ENCODE assay signal across 1 cellular context in genomic region chr17:68248199-68248825, GRCh38.
TF ChIP-seq lines count a peak whose summit lies in the region.

No MANE protein-coding gene starts in this region.

TF ChIP-seq in GM12878, 131 proteins besides CTCF, POLR2A, EP300 and RAD21:
- TF ChIP-seq IRF4 (IDR thresholded peaks at IDR 0.05; ENCODE audit: low read depth, low read length) = 0 out of 2 replicates have a peak, but pooled peaks have one; percentile 35
- no peak for TF ChIP-seq BHLHE40 (IDR thresholded peaks at IDR 0.05; ENCODE audit: borderline replicate concordance in 1 of 2, low read depth in 2 of 2, low read length in 1 of 2)
- TF ChIP-seq, protein P1, sequence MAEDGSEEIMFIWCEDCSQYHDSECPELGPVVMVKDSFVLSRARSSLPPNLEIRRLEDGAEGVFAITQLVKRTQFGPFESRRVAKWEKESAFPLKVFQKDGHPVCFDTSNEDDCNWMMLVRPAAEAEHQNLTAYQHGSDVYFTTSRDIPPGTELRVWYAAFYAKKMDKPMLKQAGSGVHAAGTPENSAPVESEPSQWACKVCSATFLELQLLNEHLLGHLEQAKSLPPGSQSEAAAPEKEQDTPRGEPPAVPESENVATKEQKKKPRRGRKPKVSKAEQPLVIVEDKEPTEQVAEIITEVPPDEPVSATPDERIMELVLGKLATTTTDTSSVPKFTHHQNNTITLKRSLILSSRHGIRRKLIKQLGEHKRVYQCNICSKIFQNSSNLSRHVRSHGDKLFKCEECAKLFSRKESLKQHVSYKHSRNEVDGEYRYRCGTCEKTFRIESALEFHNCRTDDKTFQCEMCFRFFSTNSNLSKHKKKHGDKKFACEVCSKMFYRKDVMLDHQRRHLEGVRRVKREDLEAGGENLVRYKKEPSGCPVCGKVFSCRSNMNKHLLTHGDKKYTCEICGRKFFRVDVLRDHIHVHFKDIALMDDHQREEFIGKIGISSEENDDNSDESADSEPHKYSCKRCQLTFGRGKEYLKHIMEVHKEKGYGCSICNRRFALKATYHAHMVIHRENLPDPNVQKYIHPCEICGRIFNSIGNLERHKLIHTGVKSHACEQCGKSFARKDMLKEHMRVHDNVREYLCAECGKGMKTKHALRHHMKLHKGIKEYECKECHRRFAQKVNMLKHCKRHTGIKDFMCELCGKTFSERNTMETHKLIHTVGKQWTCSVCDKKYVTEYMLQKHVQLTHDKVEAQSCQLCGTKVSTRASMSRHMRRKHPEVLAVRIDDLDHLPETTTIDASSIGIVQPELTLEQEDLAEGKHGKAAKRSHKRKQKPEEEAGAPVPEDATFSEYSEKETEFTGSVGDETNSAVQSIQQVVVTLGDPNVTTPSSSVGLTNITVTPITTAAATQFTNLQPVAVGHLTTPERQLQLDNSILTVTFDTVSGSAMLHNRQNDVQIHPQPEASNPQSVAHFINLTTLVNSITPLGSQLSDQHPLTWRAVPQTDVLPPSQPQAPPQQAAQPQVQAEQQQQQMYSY (CRISPR knock-in tag; IDR thresholded peaks at IDR 0.05) = peak; percentile 76; the same call in 1 of the 2 replicates
- TF ChIP-seq IKZF1 (conservative IDR thresholded peaks at IDR 0.05) = peak; percentile 85; the same call in 1 of the 2 replicates
- no peak for TF ChIP-seq ZSCAN29 (IDR thresholded peaks at IDR 0.05)
- 0 out of 2 replicates have a peak, but pooled peaks have one; percentile 43 for TF ChIP-seq HDGF (IDR thresholded peaks at IDR 0.05)
- no peak for TF ChIP-seq ZBED1 (IDR thresholded peaks at IDR 0.05; ENCODE audit: borderline replicate concordance)
- TF ChIP-seq RB1 (IDR thresholded peaks at IDR 0.05; ENCODE audit: borderline replicate concordance) = peak; percentile 5; the same call in 1 of the 2 replicates
- TF ChIP-seq SIN3A (IDR thresholded peaks at IDR 0.05; ENCODE audit: low read depth, low read length) = peak; percentile 25; the same call in 1 of the 2 replicates
- 0 out of 2 replicates have a peak, but pooled peaks have one; percentile 31 for TF ChIP-seq LARP7 (IDR thresholded peaks at IDR 0.05)
- TF ChIP-seq EED (IDR thresholded peaks at IDR 0.05; ENCODE audit: low read depth) = peak; percentile 57; the same call in 1 of the 2 replicates
- TF ChIP-seq WRNIP1 (IDR thresholded peaks at IDR 0.05; ENCODE audit: borderline replicate concordance, low read depth, low read length) = no peak
- no peak for TF ChIP-seq CREM (IDR thresholded peaks at IDR 0.05; ENCODE audit: low read depth)
- TF ChIP-seq TBL1XR1 (IDR thresholded peaks at IDR 0.05; ENCODE audit: low read depth, low read length) = no peak
- TF ChIP-seq STAT1 (conservative IDR thresholded peaks at IDR 0.05) = 0 out of 2 replicates have a peak, but pooled peaks have one; percentile 19
- no peak for TF ChIP-seq KDM1A (IDR thresholded peaks at IDR 0.05; ENCODE audit: borderline replicate concordance)
- no peak for TF ChIP-seq KLF5 (IDR thresholded peaks at IDR 0.05; ENCODE audit: partially characterized antibody)
- TF ChIP-seq DPF2 (IDR thresholded peaks at IDR 0.05) = no peak
- TF ChIP-seq BACH1 (IDR thresholded peaks at IDR 0.05; ENCODE audit: borderline replicate concordance) = 0 out of 2 replicates have a peak, but pooled peaks have one; percentile 10
- TF ChIP-seq MTA2 (IDR thresholded peaks at IDR 0.05; ENCODE audit: low read depth) = 0 out of 2 replicates have a peak, but pooled peaks have one; percentile 31
- peak; percentile 58 for TF ChIP-seq MEF2B (IDR thresholded peaks at IDR 0.05; ENCODE audit: partially characterized antibody, poor library complexity, severe bottlenecking)
- peak; percentile 37 to 69; a peak in 3 of 4 replicates for TF ChIP-seq IKZF2 (IDR thresholded peaks at IDR 0.05)
- TF ChIP-seq FOS (IDR thresholded peaks at IDR 0.05; ENCODE audit: borderline replicate concordance, extremely low read depth, insufficient read length) = no peak
- TF ChIP-seq, protein P2, sequence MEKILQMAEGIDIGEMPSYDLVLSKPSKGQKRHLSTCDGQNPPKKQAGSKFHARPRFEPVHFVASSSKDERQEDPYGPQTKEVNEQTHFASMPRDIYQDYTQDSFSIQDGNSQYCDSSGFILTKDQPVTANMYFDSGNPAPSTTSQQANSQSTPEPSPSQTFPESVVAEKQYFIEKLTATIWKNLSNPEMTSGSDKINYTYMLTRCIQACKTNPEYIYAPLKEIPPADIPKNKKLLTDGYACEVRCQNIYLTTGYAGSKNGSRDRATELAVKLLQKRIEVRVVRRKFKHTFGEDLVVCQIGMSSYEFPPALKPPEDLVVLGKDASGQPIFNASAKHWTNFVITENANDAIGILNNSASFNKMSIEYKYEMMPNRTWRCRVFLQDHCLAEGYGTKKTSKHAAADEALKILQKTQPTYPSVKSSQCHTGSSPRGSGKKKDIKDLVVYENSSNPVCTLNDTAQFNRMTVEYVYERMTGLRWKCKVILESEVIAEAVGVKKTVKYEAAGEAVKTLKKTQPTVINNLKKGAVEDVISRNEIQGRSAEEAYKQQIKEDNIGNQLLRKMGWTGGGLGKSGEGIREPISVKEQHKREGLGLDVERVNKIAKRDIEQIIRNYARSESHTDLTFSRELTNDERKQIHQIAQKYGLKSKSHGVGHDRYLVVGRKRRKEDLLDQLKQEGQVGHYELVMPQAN (conservative IDR thresholded peaks at IDR 0.05) = peak; percentile 42
- no peak for TF ChIP-seq NR2C1 (IDR thresholded peaks at IDR 0.05)
- TF ChIP-seq RFX5 (IDR thresholded peaks at IDR 0.05; ENCODE audit: low read depth, low read length) = no peak
- TF ChIP-seq, protein P3, sequence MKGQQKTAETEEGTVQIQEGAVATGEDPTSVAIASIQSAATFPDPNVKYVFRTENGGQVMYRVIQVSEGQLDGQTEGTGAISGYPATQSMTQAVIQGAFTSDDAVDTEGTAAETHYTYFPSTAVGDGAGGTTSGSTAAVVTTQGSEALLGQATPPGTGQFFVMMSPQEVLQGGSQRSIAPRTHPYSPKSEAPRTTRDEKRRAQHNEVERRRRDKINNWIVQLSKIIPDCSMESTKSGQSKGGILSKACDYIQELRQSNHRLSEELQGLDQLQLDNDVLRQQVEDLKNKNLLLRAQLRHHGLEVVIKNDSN (IDR thresholded peaks at IDR 0.05; ENCODE audit: borderline replicate concordance, extremely low read length, insufficient read depth, low read depth, low read length) = no peak
- TF ChIP-seq, protein P4, sequence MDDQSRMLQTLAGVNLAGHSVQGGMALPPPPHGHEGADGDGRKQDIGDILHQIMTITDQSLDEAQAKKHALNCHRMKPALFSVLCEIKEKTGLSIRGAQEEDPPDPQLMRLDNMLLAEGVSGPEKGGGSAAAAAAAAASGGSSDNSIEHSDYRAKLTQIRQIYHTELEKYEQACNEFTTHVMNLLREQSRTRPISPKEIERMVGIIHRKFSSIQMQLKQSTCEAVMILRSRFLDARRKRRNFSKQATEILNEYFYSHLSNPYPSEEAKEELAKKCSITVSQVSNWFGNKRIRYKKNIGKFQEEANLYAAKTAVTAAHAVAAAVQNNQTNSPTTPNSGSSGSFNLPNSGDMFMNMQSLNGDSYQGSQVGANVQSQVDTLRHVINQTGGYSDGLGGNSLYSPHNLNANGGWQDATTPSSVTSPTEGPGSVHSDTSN (IDR thresholded peaks at IDR 0.05; ENCODE audit: insufficient replicate concordance, low read depth, low read length) = no peak
- no peak for TF ChIP-seq RBBP5 (conservative IDR thresholded peaks at IDR 0.05)
- peak; percentile 44; the same call in 1 of the 2 replicates for TF ChIP-seq BMI1 (IDR thresholded peaks at IDR 0.05; ENCODE audit: borderline replicate concordance)
- no peak for TF ChIP-seq RAD51 (IDR thresholded peaks at IDR 0.05)
- TF ChIP-seq, protein P5, sequence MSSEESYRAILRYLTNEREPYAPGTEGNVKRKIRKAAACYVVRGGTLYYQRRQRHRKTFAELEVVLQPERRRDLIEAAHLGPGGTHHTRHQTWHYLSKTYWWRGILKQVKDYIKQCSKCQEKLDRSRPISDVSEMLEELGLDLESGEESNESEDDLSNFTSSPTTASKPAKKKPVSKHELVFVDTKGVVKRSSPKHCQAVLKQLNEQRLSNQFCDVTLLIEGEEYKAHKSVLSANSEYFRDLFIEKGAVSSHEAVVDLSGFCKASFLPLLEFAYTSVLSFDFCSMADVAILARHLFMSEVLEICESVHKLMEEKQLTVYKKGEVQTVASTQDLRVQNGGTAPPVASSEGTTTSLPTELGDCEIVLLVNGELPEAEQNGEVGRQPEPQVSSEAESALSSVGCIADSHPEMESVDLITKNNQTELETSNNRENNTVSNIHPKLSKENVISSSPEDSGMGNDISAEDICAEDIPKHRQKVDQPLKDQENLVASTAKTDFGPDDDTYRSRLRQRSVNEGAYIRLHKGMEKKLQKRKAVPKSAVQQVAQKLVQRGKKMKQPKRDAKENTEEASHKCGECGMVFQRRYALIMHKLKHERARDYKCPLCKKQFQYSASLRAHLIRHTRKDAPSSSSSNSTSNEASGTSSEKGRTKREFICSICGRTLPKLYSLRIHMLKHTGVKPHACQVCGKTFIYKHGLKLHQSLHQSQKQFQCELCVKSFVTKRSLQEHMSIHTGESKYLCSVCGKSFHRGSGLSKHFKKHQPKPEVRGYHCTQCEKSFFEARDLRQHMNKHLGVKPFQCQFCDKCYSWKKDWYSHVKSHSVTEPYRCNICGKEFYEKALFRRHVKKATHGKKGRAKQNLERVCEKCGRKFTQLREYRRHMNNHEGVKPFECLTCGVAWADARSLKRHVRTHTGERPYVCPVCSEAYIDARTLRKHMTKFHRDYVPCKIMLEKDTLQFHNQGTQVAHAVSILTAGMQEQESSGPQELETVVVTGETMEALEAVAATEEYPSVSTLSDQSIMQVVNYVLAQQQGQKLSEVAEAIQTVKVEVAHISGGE (CRISPR knock-in tag; IDR thresholded peaks at IDR 0.05) = no peak
- TF ChIP-seq NR2F1 (conservative IDR thresholded peaks at IDR 0.05) = peak; percentile 12; the same call in 1 of the 2 replicates
- no peak for TF ChIP-seq ZZZ3 (IDR thresholded peaks at IDR 0.05; ENCODE audit: control insufficient read depth, insufficient read length, low read depth)
- no peak for TF ChIP-seq POLR2AphosphoS5 (IDR thresholded peaks at IDR 0.05; ENCODE audit: low read length)
- peak; percentile 82; the same call in 1 of the 2 replicates for TF ChIP-seq GATAD2B (conservative IDR thresholded peaks at IDR 0.05; ENCODE audit: low read depth)
- peak; percentile 16; the same call in 1 of the 2 replicates for TF ChIP-seq NBN (IDR thresholded peaks at IDR 0.05)
- no peak for TF ChIP-seq ZNF207 (IDR thresholded peaks at IDR 0.05; ENCODE audit: borderline replicate concordance)
